In the genomic region with DNA sequence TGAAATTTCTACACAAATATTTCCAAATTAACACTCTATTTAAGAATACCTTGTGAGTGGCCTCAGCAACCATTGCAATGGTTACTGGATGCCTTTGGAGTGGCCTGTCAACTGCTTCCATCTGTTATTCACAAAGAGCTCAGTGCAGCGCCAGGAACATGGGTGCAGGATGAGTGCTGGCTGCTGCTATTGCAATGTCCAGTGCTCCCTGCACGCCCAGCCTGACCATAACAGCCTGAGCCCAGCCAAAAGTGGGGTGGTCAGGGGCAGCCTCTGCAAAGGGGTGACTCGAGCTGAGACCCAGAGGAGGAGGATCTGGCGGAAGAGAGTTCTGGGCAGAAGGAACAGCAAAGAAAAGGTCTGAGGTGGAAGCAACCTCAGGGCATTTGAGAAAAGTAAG, we compare ENCODE assay signal across 20 cellular contexts. TPM values are rescaled to one million over a fixed set of nuclear protein-coding genes. Genes with fewer than 3 reads are reported as not detected.
A peak's percentile ranks its signal among the peaks of the same experiment; 100 is the strongest.
DNase-seq lines count a peak whose midpoint lies in the region; ATAC-seq and TF ChIP-seq lines count a peak whose summit lies in the region.
"Had no signal": no experiment of that assay in that cellular context is flagged by ENCODE, and none has a peak within 500 bp of the region (broad histone marks: within the 10 kb centered on the region; RNA-seq: fewer than 3 reads in every experiment).

No MANE protein-coding gene starts in this region.

- no peaks in the 10 kb centered on the region for H3K9me3 Mint-ChIP-seq in activated T-cell treated with anti-CD3 and anti-CD28 coated beads, Interleukin-2, amount 50 U/mL, for 24 hours
- H3K9me3 Mint-ChIP-seq in central memory CD8-positive, alpha-beta T cell: no peaks in the 10 kb centered on the region

- peaks cover 29% of the 10 kb centered on the region for H3K9me1 ChIP-seq in IMR-90 (ENCODE audit: insufficient read depth, low read length)

- peak overlapping the region; percentile 98 for H2BK15ac ChIP-seq in IMR-90 (ENCODE audit: low read depth, low read length)

- no peak for TF ChIP-seq CTCF in IMR-90 (conservative IDR thresholded peaks at IDR 0.05; ENCODE audit: low read depth, low read length)

- H2AK5ac ChIP-seq in IMR-90 (ENCODE audit: low read depth, low read length): peak overlapping the region; percentile 100

- TF ChIP-seq RAD21 in IMR-90 (IDR thresholded peaks at IDR 0.05; ENCODE audit: low read length): no peak

- peaks cover 38% of the 10 kb centered on the region for H3K4me1 ChIP-seq in IMR-90 (ENCODE audit: control insufficient read depth, insufficient read depth, low read length)
- H3K4me1 ChIP-seq: parathyroid adenoma had no signal

- peak overlapping the region; percentile 99 for H3K14ac ChIP-seq in IMR-90 (replicated peaks; ENCODE audit: low read depth, low read length)

- peak overlapping the region; percentile 99 for H2BK20ac ChIP-seq in IMR-90 (ENCODE audit: low read depth, low read length)

- H3K9ac ChIP-seq in IMR-90 (ENCODE audit: low read depth, low read length): peak overlapping the region; percentile 56
- H3K9ac ChIP-seq: parathyroid adenoma had no signal

- POLR2A ChIA-PET in IMR-90 (lab: Charles Lee; ENCODE audit: unreplicated experiment): interaction anchor here (1.0 kb wide), 1 partner anchor 18 kb away, joined by 4 read pairs; a partner anchor contains a TSS

- peak overlapping the region; percentile 95; the same call in 1 of the 2 replicates for H3K56ac ChIP-seq in IMR-90 (ENCODE audit: extremely low read depth, insufficient read depth, low read length)

- peak overlapping the region; percentile 91 for H2AK9ac ChIP-seq in IMR-90 (replicated peaks; ENCODE audit: low read depth, low read length, poor library complexity)

- no peaks in the 10 kb centered on the region for H3K27me3 Mint-ChIP-seq in activated T-cell treated with anti-CD3 and anti-CD28 coated beads, Interleukin-2, amount 50 U/mL, for 24 hours
- no peaks in the 10 kb centered on the region for H3K27me3 Mint-ChIP-seq in central memory CD8-positive, alpha-beta T cell

- peak; percentile 26 for DNase-seq in activated T-cell treated with anti-CD3 and anti-CD28 coated beads, Interleukin-2, amount 50 U/mL, for 24 hours
- no peak for DNase-seq in activated T-cell treated with anti-CD3 and anti-CD28 coated beads, Interleukin-2, amount 50 U/mL, for 1 hour
- DNase-seq in IMR-90: no peak
- DNase-seq in central memory CD8-positive, alpha-beta T cell (ENCODE audit: low spot score in 2 of 2): no peak
- peak; percentile 21 for DNase-seq in stimulated activated CD8-positive, alpha-beta memory T cell treated with anti-CD3 and anti-CD28 coated beads, Interleukin-4, amount 100 ng/mL, for 48 hours
- DNase-seq in HUDEP-2 (lab: John Stamatoyannopoulos, UW; ENCODE audit: unreplicated experiment in 76 of 76): no peak
- DNase-seq in cortex of kidney (lab: John Stamatoyannopoulos, UW): no peak
- DNase-seq: activated CD4-positive, CD25-positive, alpha-beta regulatory T cell; dermis blood vessel endothelial cell; esophagus squamous epithelium; GDM1; heart left ventricle; kidney; NCI-H1048; NCI-H82; stimulated activated CD4-positive, alpha-beta T cell treated with anti-CD3 and anti-CD28 coated beads, Interleukin-4, amount 100 ng/mL, for 1 hour; transverse colon had no signal

- intact Hi-C loops in IMR-90 (cut with micrococcal nuclease): no loop called here

- no peak for TF ChIP-seq POLR2A in IMR-90 (IDR thresholded peaks at IDR 0.05; ENCODE audit: low read depth, low read length)

- peaks cover 66% of the 10 kb centered on the region for H3K4me1 Mint-ChIP-seq in activated T-cell treated with anti-CD3 and anti-CD28 coated beads, Interleukin-2, amount 50 U/mL, for 24 hours (ENCODE audit: low read depth)
- H3K4me1 Mint-ChIP-seq in central memory CD8-positive, alpha-beta T cell: peaks cover 45% of the 10 kb centered on the region

- peak overlapping the region; percentile 95 for H3K27ac ChIP-seq in IMR-90 (ENCODE audit: insufficient read depth, low read length)
- H3K27ac ChIP-seq: esophagus squamous epithelium, parathyroid adenoma, transverse colon had no signal

- H2BK120ac ChIP-seq in IMR-90 (ENCODE audit: low read depth, low read length): peak overlapping the region; percentile 100

- H3K36me3 ChIP-seq in IMR-90 (ENCODE audit: control insufficient read depth, insufficient read depth, low read length): peaks cover 4% of the 10 kb centered on the region
- H3K36me3 ChIP-seq: esophagus squamous epithelium, HAP-1, heart left ventricle, transverse colon had no signal

- H4K8ac ChIP-seq in IMR-90 (ENCODE audit: low read depth in 2 of 2, low read length in 2 of 2): peak overlapping the region; percentile 94

- H3K18ac ChIP-seq in IMR-90 (ENCODE audit: low read depth, low read length): peak overlapping the region; percentile 98

- H3K4me3 Mint-ChIP-seq in activated T-cell treated with anti-CD3 and anti-CD28 coated beads, Interleukin-2, amount 50 U/mL, for 24 hours: no peak overlapping the region
- H3K4me3 Mint-ChIP-seq in central memory CD8-positive, alpha-beta T cell: peak overlapping the region; percentile 66

- 10% methylated on average over 3 of the region's 4 CpGs; no CpG with 5 or more reads in 1 of the 2 experiments for WGBS in IMR-90 (ENCODE audit: extremely low coverage in 2 of 2, insufficient read length in 1 of 2), 2 experiments

- no peaks in the 10 kb centered on the region for H3K36me3 Mint-ChIP-seq in activated T-cell treated with anti-CD3 and anti-CD28 coated beads, Interleukin-2, amount 50 U/mL, for 24 hours (ENCODE audit: low read depth)
- H3K36me3 Mint-ChIP-seq in central memory CD8-positive, alpha-beta T cell (ENCODE audit: insufficient read depth): peaks cover 3% of the 10 kb centered on the region

- H3K4me3 ChIP-seq in IMR-90 (ENCODE audit: insufficient read depth, low read depth, low read length): no peak overlapping the region
- H3K4me3 ChIP-seq: esophagus squamous epithelium, HAP-1, heart left ventricle, transverse colon had no signal

- peak overlapping the region; percentile 99 for H3K4ac ChIP-seq in IMR-90 (ENCODE audit: low read depth, low read length)

- H4K20me1 ChIP-seq in IMR-90 (ENCODE audit: insufficient read depth, low read length): no peaks in the 10 kb centered on the region

- CTCF ChIA-PET in IMR-90 (lab: Yijun Ruan, JAX): no interaction called here

- ATAC-seq in IMR-90 (ENCODE audit: low read depth) (peak; percentile 12; the same call in 1 of the 2 replicates), HG03439 (IDR thresholded peaks at IDR 0.05; ENCODE audit: unreplicated experiment) (no peak)
- no peak for ATAC-seq in central memory CD8-positive, alpha-beta T cell (replicated peaks; ENCODE audit: extremely low read depth, poor library complexity, severe bottlenecking)

- H3K9me3 ChIP-seq in IMR-90 (ENCODE audit: control insufficient read depth, insufficient read depth, low read length): no peaks in the 10 kb centered on the region
- H3K9me3 ChIP-seq: esophagus squamous epithelium, HAP-1, heart left ventricle, transverse colon had no signal

- H2AFZ ChIP-seq in IMR-90 (replicated peaks; ENCODE audit: low read length, poor library complexity): peak overlapping the region; percentile 79
- H2AFZ ChIP-seq: parathyroid adenoma had no signal

- peak overlapping the region; percentile 99 for H3K23ac ChIP-seq in IMR-90 (ENCODE audit: low read depth, low read length)

- no peak overlapping the region for H3K4me2 ChIP-seq in IMR-90 (ENCODE audit: low read depth, low read length)

- peak overlapping the region; percentile 92 for H3K27ac Mint-ChIP-seq in activated T-cell treated with anti-CD3 and anti-CD28 coated beads, Interleukin-2, amount 50 U/mL, for 24 hours
- peak overlapping the region; percentile 89 for H3K27ac Mint-ChIP-seq in central memory CD8-positive, alpha-beta T cell (ENCODE audit: low read depth)

- no peaks in the 10 kb centered on the region for H3K27me3 ChIP-seq in IMR-90 (ENCODE audit: control insufficient read depth, insufficient read depth, low read length)
- H3K27me3 ChIP-seq: esophagus squamous epithelium, transverse colon had no signal

- peak overlapping the region; percentile 97 for H2BK5ac ChIP-seq in IMR-90 (ENCODE audit: low read depth, low read length, poor library complexity, severe bottlenecking)

- dilution Hi-C loops in IMR-90 (cut with HindIII; ENCODE audit: low sequenced_read_pairs, unreplicated experiment): no loop called here

- in situ Hi-C loops in IMR-90 (cut with MboI; ENCODE audit: low sequenced_read_pairs): no loop called here

- H4K5ac ChIP-seq in IMR-90 (ENCODE audit: low read depth, low read length): peak overlapping the region; percentile 99

- H3K79me1 ChIP-seq in IMR-90 (ENCODE audit: low read depth in 1 of 2, low read length in 2 of 2): peaks cover 31 to 70% of the 10 kb centered on the region in 2 experiments

- BruUV-seq in IMR-90 (replicated peaks; lab: Mats Ljungman, UMichigan): no TSS peak

- peak overlapping the region; percentile 99 for H4K91ac ChIP-seq in IMR-90 (ENCODE audit: insufficient read depth, low read depth, low read length)

TF ChIP-seq in IMR-90, 13 proteins besides CTCF, POLR2A, EP300 and RAD21 (continues in another document):
- TF ChIP-seq BHLHE40 (IDR thresholded peaks at IDR 0.05; ENCODE audit: low read depth, low read length) (no peak), MXI1 (IDR thresholded peaks at IDR 0.05; ENCODE audit: borderline replicate concordance, low read depth, low read length) (no peak), MAFK (IDR thresholded peaks at IDR 0.05; ENCODE audit: low read depth, low read length) (no peak), NFE2L2 (IDR thresholded peaks at IDR 0.05; ENCODE audit: low read depth, low read length) (no peak), MAZ (IDR thresholded peaks at IDR 0.05; ENCODE audit: borderline replicate concordance, low read depth, low read length) (no peak), CHD1 (IDR thresholded peaks at IDR 0.05; ENCODE audit: low read depth, low read length) (no peak)

RNA-seq across cellular contexts. Expression of a gene that starts 18.4 kb away (rescaled TPM):
- 25.8 and 26.1 TPM in 2 replicates for total RNA-seq in IMR-90 (2012; rRNA removed)
- polyA plus RNA-seq in IMR-90 (2012; rRNA removed): 26.5 and 29.6 TPM in 2 replicates
- 12.7 and 19.2 TPM in 2 replicates for polyA plus RNA-seq in IMR-90 (2012; cell fraction: cytosol; rRNA removed)
- polyA plus RNA-seq in IMR-90 (2012; cell fraction: nucleus; rRNA removed; ENCODE audit: low replicate concordance): 28.4 and 44.9 TPM in 2 replicates

RNA-seq across cellular contexts. Expression of a gene that starts 38.0 kb away (rescaled TPM):
- total RNA-seq in IMR-90 (2012; rRNA removed): 109 and 118 TPM in 2 replicates
- polyA plus RNA-seq in IMR-90 (2012; rRNA removed): 98.4 and 102 TPM in 2 replicates
- 73.2 and 76.9 TPM in 2 replicates for polyA plus RNA-seq in IMR-90 (2012; cell fraction: cytosol; rRNA removed)
- polyA plus RNA-seq in IMR-90 (2012; cell fraction: nucleus; rRNA removed; ENCODE audit: low replicate concordance): 59.0 and 86.9 TPM in 2 replicates

RNA-seq across cellular contexts. Expression of a gene that starts 38.0 kb away (rescaled TPM):
- total RNA-seq in IMR-90 (2012; rRNA removed): 86.4 and 105 TPM in 2 replicates
- polyA plus RNA-seq in IMR-90 (2012; rRNA removed): 48.8 and 49.5 TPM in 2 replicates
- 24.3 and 40.6 TPM in 2 replicates for polyA plus RNA-seq in IMR-90 (2012; cell fraction: cytosol; rRNA removed)
- polyA plus RNA-seq in IMR-90 (2012; cell fraction: nucleus; rRNA removed; ENCODE audit: low replicate concordance): 28.6 and 46.9 TPM in 2 replicates

RNA-seq across cellular contexts. Expression of a gene that starts 38.5 kb away (rescaled TPM):
- 83.3 and 88.0 TPM in 2 replicates for total RNA-seq in IMR-90 (2012; rRNA removed)
- polyA plus RNA-seq in IMR-90 (2012; rRNA removed): 63.7 and 68.0 TPM in 2 replicates
- polyA plus RNA-seq in IMR-90 (2012; cell fraction: cytosol; rRNA removed): 21.7 and 43.0 TPM in 2 replicates
- polyA plus RNA-seq in IMR-90 (2012; cell fraction: nucleus; rRNA removed; ENCODE audit: low replicate concordance): 13.7 and 69.2 TPM in 2 replicates

Comparison
In these comparisons a context has a peak if more than half of its experiments do, and no peak if none do; other contexts are left out.
1. DNase-seq: peak in activated T-cell treated with anti-CD3 and anti-CD28 coated beads, Interleukin-2, amount 50 U/mL, for 24 hours (single experiment) and stimulated activated CD8-positive, alpha-beta memory T cell treated with anti-CD3 and anti-CD28 coated beads, Interleukin-4, amount 100 ng/mL, for 48 hours (single experiment); none in activated T-cell treated with anti-CD3 and anti-CD28 coated beads, Interleukin-2, amount 50 U/mL, for 1 hour (single experiment), IMR-90 (single experiment), central memory CD8-positive, alpha-beta T cell (0 of 2), HUDEP-2 (0 of 76) and cortex of kidney (single experiment).